8 cellular contexts compared by ENCODE assay signal in genomic region chr16:569445-570254, GRCh38. TPM values are rescaled to one million over a fixed set of nuclear protein-coding genes. Genes with fewer than 3 reads are reported as not detected.
DNase-seq lines count a peak whose midpoint lies in the region; ATAC-seq and TF ChIP-seq lines count a peak whose summit lies in the region.

Gene PIGQ, plus strand, starts transcription at chr16:569968. Its CDS starts 4,107 bp downstream, at chr16:574075.

- H4K20me1 ChIP-seq in H9 (ENCODE audit: control insufficient read depth, insufficient read depth, insufficient read length) = no peaks in the 10 kb centered on the region

- H3K9ac ChIP-seq in H9 (ENCODE audit: extremely low read depth, insufficient read length, low read length) (peak within 1 kb of the TSS; percentile 80), mucosa of stomach (ENCODE audit: low read length) (peak within 1 kb of the TSS; percentile 76)

- H4K8ac ChIP-seq in H9 (replicated peaks; ENCODE audit: insufficient read length, low read depth, low read length) = no peak within 1 kb of the TSS

- peaks cover 13 to 36% of the 10 kb centered on the region in 2 experiments for H3K4me1 Mint-ChIP-seq in H9

- H3K56ac ChIP-seq in H9 (ENCODE audit: insufficient read length, low read depth, low read length) = no peak within 1 kb of the TSS

- H3K4me2 ChIP-seq in H9 (ENCODE audit: insufficient read depth, insufficient read length, low read length) = peak within 1 kb of the TSS; percentile 70

- H3K23ac ChIP-seq in H9 (ENCODE audit: insufficient read length, low read depth, low read length) = no peak within 1 kb of the TSS

- no CpG with 5 or more reads among the region's 87 CpGs for WGBS in H9 (ENCODE audit: extremely low coverage, insufficient read length, low lambda C conversion rate)

- H2AK5ac ChIP-seq in H9 (ENCODE audit: insufficient read length, low read length) = no peak within 1 kb of the TSS

- H2AFZ ChIP-seq in H9 (ENCODE audit: low read length) = no peak within 1 kb of the TSS

- H4K91ac ChIP-seq in H9 (ENCODE audit: insufficient read length, low read depth, low read length) = no peak within 1 kb of the TSS

- H3K9me3 Mint-ChIP-seq in H9 = no peaks in the 10 kb centered on the region

- ATAC-seq in GM18873 (IDR thresholded peaks at IDR 0.05; ENCODE audit: low FRiP score, unreplicated experiment) = no peak

- H2BK12ac ChIP-seq in H9 (ENCODE audit: insufficient read length, low read depth, low read length) = no peak within 1 kb of the TSS

- no peak for TF ChIP-seq CTCF in H9 (conservative IDR thresholded peaks at IDR 0.05)

- peak within 1 kb of the TSS in 2 of 3 experiments; percentile 96 to 97; a peak in 4 of 7 replicates for H3K27ac Mint-ChIP-seq in H9

- H3K4me3 Mint-ChIP-seq in H9 = peak within 1 kb of the TSS; percentile 85 to 91

- no peaks in the 10 kb centered on the region for H3K79me1 ChIP-seq in H9 (ENCODE audit: insufficient read depth, low read depth, low read length, poor library complexity, severe bottlenecking)

- H2BK5ac ChIP-seq in H9 (ENCODE audit: insufficient read length, low read length) = no peak within 1 kb of the TSS

- H3K27me3 Mint-ChIP-seq in H9 (ENCODE audit: low read depth) = peaks cover 1% of the 10 kb centered on the region; the same call in 1 of the 2 replicates

- TF ChIP-seq POLR2A in erythroblast (IDR thresholded peaks at IDR 0.05; ENCODE audit: low read length) = no peak

- H2BK20ac ChIP-seq in H9 (ENCODE audit: low read depth, low read length, poor library complexity, severe bottlenecking) = no peak within 1 kb of the TSS

- H3K36me3 ChIP-seq in mucosa of stomach (ENCODE audit: control insufficient read depth, insufficient read depth, low read length) = no peaks in the 10 kb centered on the region

- no peak within 1 kb of the TSS for H2BK15ac ChIP-seq in H9 (ENCODE audit: low read depth, low read length)

- H3K4ac ChIP-seq in H9 (ENCODE audit: low read depth, low read length) = no peak within 1 kb of the TSS

- H3K27ac ChIP-seq in H9 (ENCODE audit: insufficient read length, low read depth, low read length) = no peak within 1 kb of the TSS

- H4K5ac ChIP-seq in H9 (ENCODE audit: insufficient read length, low read depth, low read length) = no peak within 1 kb of the TSS

- H3K14ac ChIP-seq in H9 (ENCODE audit: insufficient read depth, low read length) = peak within 1 kb of the TSS; percentile 77

- H3K4me1 ChIP-seq in H9 (ENCODE audit: insufficient read depth, low read length) (no peaks in the 10 kb centered on the region), mucosa of stomach (ENCODE audit: control insufficient read depth, insufficient read depth, low read length) (peaks cover 47% of the 10 kb centered on the region)

- H3K79me2 ChIP-seq in H9 (ENCODE audit: insufficient read depth, low read length) = no peaks in the 10 kb centered on the region; the same call in 1 of the 2 replicates

- H3K36me3 Mint-ChIP-seq in H9 (ENCODE audit: insufficient read depth in 1 of 3, low read depth in 3 of 3) = peaks cover 0 to 2% (median 0%) of the 10 kb centered on the region in 3 experiments; a peak in 2 of 7 replicates

- H3K9me3 ChIP-seq in H9 (ENCODE audit: control insufficient read depth, low read depth, low read length) (no peaks in the 10 kb centered on the region), mucosa of stomach (ENCODE audit: control insufficient read depth, low read length) (no peaks in the 10 kb centered on the region)

- H3K18ac ChIP-seq in H9 (ENCODE audit: insufficient read length, low read depth, low read length) = peak within 1 kb of the TSS; percentile 51

- no peaks in the 10 kb centered on the region for H3K27me3 ChIP-seq in H9 (ENCODE audit: insufficient read depth, low read length)
- peaks cover 3% of the 10 kb centered on the region for H3K27me3 ChIP-seq in mucosa of stomach (ENCODE audit: control insufficient read depth, insufficient read depth, low read length)

- H2BK120ac ChIP-seq in H9 (ENCODE audit: low read depth, low read length, poor library complexity, severe bottlenecking) = no peak within 1 kb of the TSS

- H3K23me2 ChIP-seq in H9 (ENCODE audit: insufficient read length, low read depth, low read length, poor library complexity, severe bottlenecking) = peaks cover 5% of the 10 kb centered on the region

- DNase-seq in DMS79 (lab: John Stamatoyannopoulos, UW) (peak; percentile 37), H9 (peak; percentile 83), NOMO-1 treated with dmso at 0.1 percent for 144 hours (lab: John Stamatoyannopoulos, UW; ENCODE audit: unreplicated experiment) (peak; percentile 29), erythroblast (lab: John Stamatoyannopoulos, UW) (peak; percentile 79 to 85)
- peak; percentile 80 to 86 for DNase-seq in activated T-cell treated with anti-CD3 and anti-CD28 coated beads, Interleukin-2, amount 50 U/mL, for 48 hours
- DNase-seq in stimulated activated CD8-positive, alpha-beta memory T cell treated with anti-CD3 and anti-CD28 coated beads, Interleukin-7, amount 100 ng/mL, for 1 hour (ENCODE audit: low read depth in 2 of 2) = peak; percentile 35 to 37

- H3T11ph ChIP-seq in H9 (ENCODE audit: low read length) = no peak within 1 kb of the TSS

- H3K4me3 ChIP-seq in mucosa of stomach (ENCODE audit: low read length) = peak within 1 kb of the TSS; percentile 74

RNA-seq across cellular contexts. Expression of gene PIGQ, which starts in this region (rescaled TPM):
- total RNA-seq in H9 (2021) = 58.0 and 65.5 TPM in 2 replicates

Comparison
In these comparisons a context has a peak if more than half of its experiments do, and no peak if none do; other contexts are left out.
1. DNase-seq: peak in every context shown above with its lines; median percentile 83 in H9; 83 in activated T-cell treated with anti-CD3 and anti-CD28 coated beads, Interleukin-2, amount 50 U/mL, for 48 hours; 82 in erythroblast; 37 in DMS79; 36 in stimulated activated CD8-positive, alpha-beta memory T cell treated with anti-CD3 and anti-CD28 coated beads, Interleukin-7, amount 100 ng/mL, for 1 hour; 29 in NOMO-1 treated with dmso at 0.1 percent for 144 hours.